Comparison of ENCODE assay signal across 8 cellular contexts in genomic region chr14:105398726-105399440, GRCh38. TPM values are rescaled to one million over a fixed set of nuclear protein-coding genes. Genes with fewer than 3 reads are reported as not detected.
DNase-seq lines count a peak whose midpoint lies in the region; ATAC-seq and TF ChIP-seq lines count a peak whose summit lies in the region.

No MANE protein-coding gene starts in this region.

- TF ChIP-seq CTCF in 22Rv1 (IDR thresholded peaks at IDR 0.05) (no peak), GM12865 (IDR thresholded peaks at IDR 0.05; ENCODE audit: insufficient read depth, low read depth, low read length, missing control alignments) (no peak), brain (conservative IDR thresholded peaks at IDR 0.05) (no peak), kidney epithelial cell (IDR thresholded peaks at IDR 0.05; ENCODE audit: insufficient read depth, low read length, poor library complexity, severe bottlenecking) (no peak)

- DNase-seq in GM12865 (ENCODE audit: low read depth) = peak; percentile 79
- peak; percentile 30 for DNase-seq in NT2/D1 (ENCODE audit: low read depth, low spot score)
- DNase-seq in kidney epithelial cell (ENCODE audit: low read depth) = no peak
- no peak for DNase-seq in activated effector memory CD4-positive, alpha-beta T cell treated with Interleukin-2 at 50 U/mL for 16 hours

- peak overlapping the region in 4 of 5 experiments; percentile 76 to 96 (median 86) for H3K27ac Mint-ChIP-seq in brain

- H3K4me3 Mint-ChIP-seq in brain = peak overlapping the region; percentile 80 to 90 (median 82)

- peaks cover 29% of the 10 kb centered on the region; the same call in 1 of the 2 replicates for H3K9me3 ChIP-seq in NT2/D1 (ENCODE audit: insufficient read depth, low read length)
- peaks cover 0 to 24% (median 14%) of the 10 kb centered on the region in 5 donors for H3K9me3 ChIP-seq in subcutaneous abdominal adipose tissue (ENCODE audit: control insufficient read depth in 5 of 5, low read length in 5 of 5)

- peak; percentile 40 for ATAC-seq in HG02981 (IDR thresholded peaks at IDR 0.05; ENCODE audit: unreplicated experiment)

- peaks cover 21% of the 10 kb centered on the region for H3K4me1 Mint-ChIP-seq in brain

- H3K27me3 ChIP-seq in NT2/D1 (ENCODE audit: insufficient read depth, insufficient read length) = no peaks in the 10 kb centered on the region
- no peaks in the 10 kb centered on the region for H3K27me3 ChIP-seq in kidney epithelial cell (ENCODE audit: control insufficient read depth, insufficient read depth, low read length)
- H3K27me3 ChIP-seq in subcutaneous abdominal adipose tissue (ENCODE audit: control insufficient read depth in 5 of 5, insufficient read depth in 4 of 5, low read length in 5 of 5) = no peaks in the 10 kb centered on the region

- H3K27me3 Mint-ChIP-seq in brain = no peaks in the 10 kb centered on the region

- peaks cover 2% of the 10 kb centered on the region for H3K4me1 ChIP-seq in NT2/D1 (ENCODE audit: insufficient read depth, insufficient read length)
- H3K4me1 ChIP-seq in subcutaneous abdominal adipose tissue (ENCODE audit: control insufficient read depth in 5 of 5, insufficient read depth in 5 of 5, low read length in 5 of 5) = peaks cover 0 to 37% (median 25%) of the 10 kb centered on the region in 5 donors

- peak overlapping the region; percentile 87 for H3K9ac ChIP-seq in NT2/D1 (ENCODE audit: insufficient read length, low read depth)
- H3K9ac ChIP-seq in subcutaneous abdominal adipose tissue (ENCODE audit: low read length in 5 of 5) = peak overlapping the region in 4 of 5 donors; percentile 82 to 91 (median 87)

- H3K4me3 ChIP-seq in GM12865 (ENCODE audit: low read depth, low read length) (peak overlapping the region; percentile 64), NT2/D1 (ENCODE audit: insufficient read length, low read depth) (peak overlapping the region; percentile 72), kidney epithelial cell (ENCODE audit: low read depth, low read length) (peak overlapping the region; percentile 86), subcutaneous abdominal adipose tissue (ENCODE audit: low read depth in 1 of 5, low read length in 5 of 5) (peak overlapping the region; percentile 19 to 90 (median 77))

- H3K27ac ChIP-seq in 22Rv1 (peak overlapping the region; percentile 74), subcutaneous abdominal adipose tissue (ENCODE audit: low read depth, low read length) (peak overlapping the region; percentile 37)

- peaks cover 0 to 19% (median 11%) of the 10 kb centered on the region in 5 experiments for H3K9me3 Mint-ChIP-seq in brain

- H3K36me3 Mint-ChIP-seq in brain = peaks cover 42% of the 10 kb centered on the region

- H3K36me3 ChIP-seq in NT2/D1 (ENCODE audit: insufficient read depth, insufficient read length, low read length) (peaks cover 21% of the 10 kb centered on the region), kidney epithelial cell (ENCODE audit: control insufficient read depth, insufficient read depth, low read length) (peaks cover 3% of the 10 kb centered on the region), subcutaneous abdominal adipose tissue (ENCODE audit: control insufficient read depth in 5 of 5, insufficient read depth in 5 of 5, low read length in 5 of 5) (peaks cover 0 to 19% (median 17%) of the 10 kb centered on the region in 5 donors)

RNA-seq across cellular contexts. Expression of gene TEX22, which starts 0.5 kb away (rescaled TPM):
- 0.41 TPM for polyA plus RNA-seq in brain (ENCODE audit: insufficient read depth, low read depth, low replicate concordance)
- 0.27 and 0.46 TPM in 2 replicates for total RNA-seq in kidney epithelial cell

RNA-seq across cellular contexts. Expression of gene MTA1, which starts 20.7 kb away (rescaled TPM):
- 96.6 TPM for polyA plus RNA-seq in brain (ENCODE audit: insufficient read depth, low read depth, low replicate concordance)
- total RNA-seq in kidney epithelial cell = 68.3 and 75.0 TPM in 2 replicates

Comparison
In these comparisons a context has a peak if more than half of its experiments do, and no peak if none do; other contexts are left out.
1. DNase-seq: peak in GM12865 (single experiment) and NT2/D1 (single experiment); none in kidney epithelial cell (single experiment) and activated effector memory CD4-positive, alpha-beta T cell treated with Interleukin-2 at 50 U/mL for 16 hours (single experiment).
2. Peak in every context shown above with its lines, with median percentiles within 50 percentile points of each other: H3K4me3 ChIP-seq.